Comparison of ENCODE assay signal across 13 cellular contexts in the genomic region with DNA sequence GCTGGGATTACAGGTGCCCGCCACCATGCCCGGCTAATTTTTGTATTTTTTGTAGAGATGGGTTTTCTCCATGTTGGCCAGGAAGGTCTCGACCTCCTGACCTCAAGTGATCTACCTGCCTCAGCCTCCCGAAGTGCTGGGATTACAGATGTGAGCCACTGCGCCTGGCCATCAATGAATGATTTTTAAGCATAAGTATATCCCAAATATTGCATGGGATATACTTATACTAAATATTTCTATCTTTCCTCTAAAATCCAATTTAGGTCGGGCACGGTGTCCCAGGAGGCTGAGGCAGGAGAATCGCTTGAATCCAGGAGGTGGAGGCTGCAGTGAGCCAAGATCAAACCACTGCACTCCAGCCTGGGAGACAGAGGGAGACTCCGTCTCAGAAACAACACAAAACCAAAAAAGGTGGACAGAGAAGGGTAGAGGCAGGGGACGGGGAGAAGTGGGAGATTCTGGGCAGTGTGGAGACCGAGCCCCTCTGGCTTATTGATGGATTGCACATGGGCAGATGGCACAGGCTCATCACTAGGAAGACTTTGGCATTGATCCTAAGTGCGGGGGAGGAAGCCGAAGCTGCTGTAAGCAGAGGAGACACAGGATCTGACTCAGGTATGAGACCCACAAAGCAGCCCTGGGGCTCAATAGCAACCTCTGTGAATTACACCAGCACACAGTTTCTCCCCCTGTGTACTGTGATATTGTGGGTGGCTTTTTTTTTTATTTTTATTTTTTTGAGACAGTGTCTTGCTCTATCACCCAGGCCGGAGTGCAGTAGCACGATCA. TPM values are rescaled to one million over a fixed set of nuclear protein-coding genes. Genes with fewer than 3 reads are reported as not detected.
DNase-seq lines count a peak whose midpoint lies in the region; ATAC-seq, FAIRE-seq and TF ChIP-seq lines count a peak whose summit lies in the region.
"Had no signal": no experiment of that assay in that cellular context is flagged by ENCODE, and none has a peak within 500 bp of the region (broad histone marks: within the 10 kb centered on the region; RNA-seq: fewer than 3 reads in every experiment).

No MANE protein-coding gene starts in this region.

- no peak for TF ChIP-seq CTCF in choroid plexus epithelial cell (conservative IDR thresholded peaks at IDR 0.05; ENCODE audit: low read depth, low read length)

- ATAC-seq in GM19351 (IDR thresholded peaks at IDR 0.05; ENCODE audit: unreplicated experiment), result no peak
- ATAC-seq: activated CD8-positive, alpha-beta T cell treated with anti-CD3 and anti-CD28 coated beads for 36 hours had no signal

- no peak for FAIRE-seq in urothelium cell line (lab: Jason Lieb, UNC)

- peak; percentile 22 for DNase-seq in NCI-H1092 treated with DMSO at 0.1 percent for 48 hours (lab: John Stamatoyannopoulos, UW)
- no peak for DNase-seq in NCI-H1092 (lab: John Stamatoyannopoulos, UW)
- peak; percentile 47 for DNase-seq in choroid plexus epithelial cell (ENCODE audit: low read depth)
- peak; percentile 46 for DNase-seq in urothelium cell line (ENCODE audit: low spot score)
- DNase-seq in NCI-H1417 (lab: John Stamatoyannopoulos, UW), result no peak
- DNase-seq in midbrain (lab: John Stamatoyannopoulos, UW), result no peak
- DNase-seq: 8988T; activated CD8-positive, alpha-beta T cell treated with anti-CD3 and anti-CD28 coated beads for 36 hours; central memory CD4-positive, alpha-beta T cell; DMS153; thyroid gland had no signal

- no peak overlapping the region for H3K4me3 ChIP-seq in choroid plexus epithelial cell (ENCODE audit: low read depth, low read length)
- H3K4me3 ChIP-seq: thyroid gland had no signal

TF ChIP-seq in PFSK-1, 5 proteins besides CTCF, POLR2A, EP300 and RAD21:
- TF ChIP-seq FOXP2 (optimal IDR thresholded peaks at IDR 0.05; ENCODE audit: borderline replicate concordance, extremely low read depth, extremely low read length, insufficient read depth) (peak; percentile 49), SIN3A (IDR thresholded peaks at IDR 0.05; ENCODE audit: borderline replicate concordance, insufficient read depth, low read length) (no peak)

RNA-seq across cellular contexts. Expression of gene ARRDC5, which starts 13.5 kb away (rescaled TPM):
- polyA plus RNA-seq in PFSK-1 (2012; ENCODE audit: insufficient read length, low read depth), result not detected

RNA-seq across cellular contexts. Expression of gene UHRF1, which starts 20.1 kb away (rescaled TPM):
- polyA plus RNA-seq in PFSK-1 (2012; ENCODE audit: insufficient read length, low read depth), result 24.7 TPM

RNA-seq across cellular contexts. Expression of gene PLIN3, which starts 21.8 kb away (rescaled TPM):
- polyA plus RNA-seq in PFSK-1 (2012; ENCODE audit: insufficient read length, low read depth), result 76.0 TPM

RNA-seq across cellular contexts. Expression of gene TICAM1, which starts 57.7 kb away (rescaled TPM):
- 25.0 TPM for polyA plus RNA-seq in PFSK-1 (2012; ENCODE audit: insufficient read length, low read depth)

Comparison
In these comparisons a context has a peak if more than half of its experiments do, and no peak if none do; other contexts are left out.
1. DNase-seq: peak in NCI-H1092 treated with DMSO at 0.1 percent for 48 hours (single experiment), choroid plexus epithelial cell (single experiment) and urothelium cell line (single experiment); none in NCI-H1092 (single experiment), NCI-H1417 (0 of 3) and midbrain (single experiment).